In genomic region chr11:106986261-106986660, GRCh38 we compare ENCODE assay signal across 18 cellular contexts. TPM values are rescaled to one million over a fixed set of nuclear protein-coding genes. Genes with fewer than 3 reads are reported as not detected.
A peak's percentile ranks its signal among the peaks of the same experiment; 100 is the strongest.
DNase-seq lines count a peak whose midpoint lies in the region; ATAC-seq and TF ChIP-seq lines count a peak whose summit lies in the region.
"Had no signal": no experiment of that assay in that cellular context is flagged by ENCODE, and none has a peak within 500 bp of the region (broad histone marks: within the 10 kb centered on the region; RNA-seq: fewer than 3 reads in every experiment).

No MANE protein-coding gene starts in this region.

- no TSS peak for BruUV-seq in PC-3 (replicated peaks; lab: Mats Ljungman, UMichigan)
- no TSS peak for BruUV-seq in OCI-LY7 (replicated peaks; lab: Mats Ljungman, UMichigan)

- no peaks in the 10 kb centered on the region for H3K27me3 ChIP-seq in PC-3 (ENCODE audit: low read length)
- H3K27me3 ChIP-seq: BE2C, gastrocnemius medialis had no signal

- H3K9me3 ChIP-seq in PC-3 (ENCODE audit: low read length) (no peaks in the 10 kb centered on the region), OCI-LY7 (ENCODE audit: low read length) (no peaks in the 10 kb centered on the region)
- H3K9me3 ChIP-seq: BE2C, gastrocnemius medialis had no signal

- TF ChIP-seq CTCF in PC-3 (conservative IDR thresholded peaks at IDR 0.05; ENCODE audit: low read depth, low read length) (no peak), OCI-LY7 (conservative IDR thresholded peaks at IDR 0.05; ENCODE audit: low read length) (no peak)

- H3K27ac ChIP-seq in PC-3 (ENCODE audit: low read length): no peak overlapping the region
- no peak overlapping the region for H3K27ac ChIP-seq in OCI-LY7 (ENCODE audit: low read depth, low read length, poor library complexity, severe bottlenecking)

- intact Hi-C loops in PC-3 (cut with micrococcal nuclease) (no loop called here), OCI-LY7 (cut with micrococcal nuclease; ENCODE audit: unreplicated experiment) (no loop called here)

- no peaks in the 10 kb centered on the region for H3K79me2 ChIP-seq in PC-3 (ENCODE audit: low read length)
- no peaks in the 10 kb centered on the region for H3K79me2 ChIP-seq in OCI-LY7 (ENCODE audit: insufficient read depth, low read depth, low read length)

- H3K36me3 ChIP-seq in PC-3 (ENCODE audit: low read depth, low read length): no peaks in the 10 kb centered on the region
- no peaks in the 10 kb centered on the region for H3K36me3 ChIP-seq in OCI-LY7 (ENCODE audit: insufficient read depth, low read length)
- H3K36me3 ChIP-seq: BE2C, gastrocnemius medialis had no signal

- POLR2A ChIA-PET in PC-3 (lab: Charles Lee; ENCODE audit: unreplicated experiment) (no interaction called here), OCI-LY7 (lab: Charles Lee) (no interaction called here)

- no peaks in the 10 kb centered on the region for H3K9me2 ChIP-seq in PC-3 (replicated peaks; ENCODE audit: low read length)
- H3K9me2 ChIP-seq in OCI-LY7 (ENCODE audit: insufficient read depth, low read length): no peaks in the 10 kb centered on the region

- H3K4me3 ChIP-seq in PC-3 (ENCODE audit: low read length): no peak overlapping the region
- H3K4me3 ChIP-seq in OCI-LY7 (ENCODE audit: low read depth, low read length, poor library complexity, severe bottlenecking): no peak overlapping the region
- H3K4me3 ChIP-seq: gastrocnemius medialis had no signal

- CTCF ChIA-PET in PC-3 (lab: Charles Lee) (no interaction called here), OCI-LY7 (lab: Charles Lee; ENCODE audit: unreplicated experiment) (no interaction called here)

- H3K4me2 ChIP-seq in PC-3 (ENCODE audit: low read length) (no peak overlapping the region), OCI-LY7 (ENCODE audit: low read length) (no peak overlapping the region)

- H4K20me1 ChIP-seq in PC-3 (ENCODE audit: low read length): no peaks in the 10 kb centered on the region
- no peaks in the 10 kb centered on the region for H4K20me1 ChIP-seq in OCI-LY7 (ENCODE audit: insufficient read depth, low read length)

- H3F3A ChIP-seq in PC-3 (ENCODE audit: low read length, unreplicated experiment): no peaks in the 10 kb centered on the region

- H2AFZ ChIP-seq in PC-3 (ENCODE audit: low read length) (no peak overlapping the region), OCI-LY7 (ENCODE audit: low read length) (no peak overlapping the region)

- no peak overlapping the region for H3K9ac ChIP-seq in PC-3 (ENCODE audit: low read length)

- ATAC-seq in PC-3: peak; percentile 88
- no peak for ATAC-seq in GM19463 (IDR thresholded peaks at IDR 0.05; ENCODE audit: unreplicated experiment)
- ATAC-seq: activated T-cell treated with anti-CD3 and anti-CD28 coated beads, Interleukin-2, amount 50 U/mL, for 72 hours had no signal

- peak; percentile 52 for DNase-seq in Daoy (ENCODE audit: low read depth)
- peak; percentile 69 for DNase-seq in PC-3
- peak; percentile 4 for DNase-seq in dermis blood vessel endothelial cell
- DNase-seq in kidney tubule cell (ENCODE audit: low spot score): peak; percentile 17
- no peak for DNase-seq in OCI-LY7 (ENCODE audit: low spot score)
- no peak for DNase-seq in erythroblast (lab: John Stamatoyannopoulos, UW)
- DNase-seq in stimulated activated CD4-positive, alpha-beta T cell treated with anti-CD3 and anti-CD28 coated beads, Interleukin-2, amount 100 ng/mL, for 24 hours: no peak
- DNase-seq: activated CD4-positive, alpha-beta T cell treated with anti-CD3 and anti-CD28 coated beads, Interleukin-2, amount 50 U/mL, for 4 hours; activated T-cell treated with anti-CD3 and anti-CD28 coated beads, Interleukin-2, amount 50 U/mL, for 72 hours; amygdala; BE2C; DMS 273 treated with DMSO at 0.1 percent for 48 hours; gastrocnemius medialis; immature natural killer cell; NCI-H1436 treated with DMSO at 0.1 percent for 48 hours; nucleus accumbens; RPMI8226 had no signal

- TF ChIP-seq POLR2A in erythroblast (IDR thresholded peaks at IDR 0.05; ENCODE audit: low read length): no peak

- H3K4me1 ChIP-seq in PC-3 (ENCODE audit: insufficient read depth, low read length): peaks cover 23% of the 10 kb centered on the region; the same call in 1 of the 2 replicates
- no peaks in the 10 kb centered on the region for H3K4me1 ChIP-seq in OCI-LY7 (ENCODE audit: insufficient read depth, low read length, poor library complexity, severe bottlenecking)
- H3K4me1 ChIP-seq: BE2C, gastrocnemius medialis had no signal

RNA-seq across cellular contexts. Expression of gene GUCY1A2, which starts 32.0 kb away (rescaled TPM):
- total RNA-seq in Daoy (2014; rRNA removed; shearing (Covaris generic)): 0.71 and 1.1 TPM in 2 replicates
- total RNA-seq in PC-3 (2014; rRNA removed): not detected in 2 replicates
- total RNA-seq in dermis blood vessel endothelial cell: under 0.01 and 0.17 TPM in 2 replicates
- total RNA-seq in OCI-LY7 (2014; rRNA removed; shearing (Covaris generic)): under 0.01 TPM in 1 of 2 replicates, not detected in the other
- not detected in 2 replicates for total RNA-seq in OCI-LY7 (2022)
- total RNA-seq: activated T-cell treated with anti-CD3 and anti-CD28 coated beads, Interleukin-2, amount 50 U/mL, for 72 hours had no signal

Comparison
In these comparisons a context has a peak if more than half of its experiments do, and no peak if none do; other contexts are left out.
1. DNase-seq: peak in Daoy (single experiment), PC-3 (single experiment), dermis blood vessel endothelial cell (single experiment) and kidney tubule cell (single experiment); none in OCI-LY7 (single experiment), erythroblast (0 of 2) and stimulated activated CD4-positive, alpha-beta T cell treated with anti-CD3 and anti-CD28 coated beads, Interleukin-2, amount 100 ng/mL, for 24 hours (0 of 2).